12 cellular contexts compared by ENCODE assay signal in genomic region chr7:36951257-36951697, GRCh38.
A peak's percentile ranks its signal among the peaks of the same experiment; 100 is the strongest.
DNase-seq lines count a peak whose midpoint lies in the region; ATAC-seq and TF ChIP-seq lines count a peak whose summit lies in the region.
"Had no signal": no experiment of that assay in that cellular context is flagged by ENCODE, and none has a peak within 500 bp of the region (broad histone marks: within the 10 kb centered on the region; RNA-seq: fewer than 3 reads in every experiment).

No MANE protein-coding gene starts in this region.

- H3K27ac Mint-ChIP-seq in dendritic cell treated with granulocyte-macrophage colony-stimulating factor and Interleukin-4, amounts not matched to agents 40 ng/mL and 50 ng/mL, for 4 days = peak overlapping the region; percentile 72
- H3K27ac Mint-ChIP-seq: activated CD4-positive, alpha-beta T cell treated with anti-CD3 and anti-CD28 coated beads for 36 hours had no signal

- DNase-seq in SK-N-DZ (ENCODE audit: low spot score) (no peak), colonic mucosa (no peak), NCI-H1048 (lab: John Stamatoyannopoulos, UW) (no peak), Right ventricle myocardium superior (no peak)
- DNase-seq: activated CD4-positive, alpha-beta T cell treated with anti-CD3 and anti-CD28 coated beads for 36 hours; NCI-H1694; SIG-M5 had no signal

- no peak overlapping the region for H3K9ac ChIP-seq in colonic mucosa (ENCODE audit: low read depth in 2 of 2, low read length in 2 of 2)

- no peak overlapping the region for H3K4me3 ChIP-seq in colonic mucosa

- ATAC-seq in GM18520 (IDR thresholded peaks at IDR 0.05; ENCODE audit: unreplicated experiment) = peak; percentile 92
- ATAC-seq in GM21447 (IDR thresholded peaks at IDR 0.05; ENCODE audit: unreplicated experiment) = peak; percentile 94
- peak; percentile 86 for ATAC-seq in HG03103 (IDR thresholded peaks at IDR 0.05; ENCODE audit: low read depth, unreplicated experiment)
- ATAC-seq in Right ventricle myocardium superior (ENCODE audit: poor library complexity) = no peak
- ATAC-seq: activated CD4-positive, alpha-beta T cell treated with anti-CD3 and anti-CD28 coated beads for 36 hours; HCT116 had no signal

- H3K36me3 ChIP-seq in colonic mucosa = no peaks in the 10 kb centered on the region

- no peak overlapping the region for H3K27ac ChIP-seq in colonic mucosa

- H3K27me3 Mint-ChIP-seq in dendritic cell treated with granulocyte-macrophage colony-stimulating factor and Interleukin-4, amounts not matched to agents 40 ng/mL and 50 ng/mL, for 4 days = peaks cover 4% of the 10 kb centered on the region
- H3K27me3 Mint-ChIP-seq: activated CD4-positive, alpha-beta T cell treated with anti-CD3 and anti-CD28 coated beads for 36 hours had no signal

- intact Hi-C loops in dendritic cell treated with granulocyte-macrophage colony-stimulating factor and Interleukin-4, amounts not matched to agents 40 ng/mL and 50 ng/mL, for 4 days (cut with micrococcal nuclease) = no loop called here
- intact Hi-C loops in colonic mucosa (cut with DNase I) = no loop called here
- intact Hi-C loops in Right ventricle myocardium superior (cut with DNase I) = no loop called here

- no peak for TF ChIP-seq CTCF in colonic mucosa (IDR thresholded peaks at IDR 0.05)

- H3K4me1 Mint-ChIP-seq in dendritic cell treated with granulocyte-macrophage colony-stimulating factor and Interleukin-4, amounts not matched to agents 40 ng/mL and 50 ng/mL, for 4 days (ENCODE audit: low read depth) = peaks cover 86% of the 10 kb centered on the region

- no peaks in the 10 kb centered on the region for H3K9me3 Mint-ChIP-seq in dendritic cell treated with granulocyte-macrophage colony-stimulating factor and Interleukin-4, amounts not matched to agents 40 ng/mL and 50 ng/mL, for 4 days

- peak overlapping the region; percentile 11 for H3K4me3 Mint-ChIP-seq in dendritic cell treated with granulocyte-macrophage colony-stimulating factor and Interleukin-4, amounts not matched to agents 40 ng/mL and 50 ng/mL, for 4 days
- H3K4me3 Mint-ChIP-seq: activated CD4-positive, alpha-beta T cell treated with anti-CD3 and anti-CD28 coated beads for 36 hours had no signal

- H3K27me3 ChIP-seq in colonic mucosa = no peaks in the 10 kb centered on the region

- no peaks in the 10 kb centered on the region for H3K4me1 ChIP-seq in colonic mucosa

- no peaks in the 10 kb centered on the region for H3K9me3 ChIP-seq in colonic mucosa

- peaks cover 44% of the 10 kb centered on the region for H3K36me3 Mint-ChIP-seq in dendritic cell treated with granulocyte-macrophage colony-stimulating factor and Interleukin-4, amounts not matched to agents 40 ng/mL and 50 ng/mL, for 4 days (ENCODE audit: low read depth)
